In genomic region chr4:87465739-87466366, GRCh38 we compare ENCODE assay signal across 1 cellular context.
TF ChIP-seq lines count a peak whose summit lies in the region.

No MANE protein-coding gene starts in this region.

TF ChIP-seq in HCT116, 20 proteins besides CTCF, POLR2A, EP300 and RAD21 (continued from another document):
- no peak for TF ChIP-seq ZBTB33 (IDR thresholded peaks at IDR 0.05; ENCODE audit: extremely low read depth, insufficient replicate concordance, low read length)
- TF ChIP-seq EGR1 (IDR thresholded peaks at IDR 0.05; ENCODE audit: low read depth): no peak
- TF ChIP-seq JUND (IDR thresholded peaks at IDR 0.05): no peak
